In genomic region chr6:1611572-1612385, GRCh38 we compare ENCODE assay signal across 1 cellular context.
TF ChIP-seq lines count a peak whose summit lies in the region.

No MANE protein-coding gene starts in this region.

TF ChIP-seq in HepG2, 621 proteins besides CTCF, POLR2A, EP300 and RAD21 (continued from another document and continues in another):
- TF ChIP-seq, protein P1, sequence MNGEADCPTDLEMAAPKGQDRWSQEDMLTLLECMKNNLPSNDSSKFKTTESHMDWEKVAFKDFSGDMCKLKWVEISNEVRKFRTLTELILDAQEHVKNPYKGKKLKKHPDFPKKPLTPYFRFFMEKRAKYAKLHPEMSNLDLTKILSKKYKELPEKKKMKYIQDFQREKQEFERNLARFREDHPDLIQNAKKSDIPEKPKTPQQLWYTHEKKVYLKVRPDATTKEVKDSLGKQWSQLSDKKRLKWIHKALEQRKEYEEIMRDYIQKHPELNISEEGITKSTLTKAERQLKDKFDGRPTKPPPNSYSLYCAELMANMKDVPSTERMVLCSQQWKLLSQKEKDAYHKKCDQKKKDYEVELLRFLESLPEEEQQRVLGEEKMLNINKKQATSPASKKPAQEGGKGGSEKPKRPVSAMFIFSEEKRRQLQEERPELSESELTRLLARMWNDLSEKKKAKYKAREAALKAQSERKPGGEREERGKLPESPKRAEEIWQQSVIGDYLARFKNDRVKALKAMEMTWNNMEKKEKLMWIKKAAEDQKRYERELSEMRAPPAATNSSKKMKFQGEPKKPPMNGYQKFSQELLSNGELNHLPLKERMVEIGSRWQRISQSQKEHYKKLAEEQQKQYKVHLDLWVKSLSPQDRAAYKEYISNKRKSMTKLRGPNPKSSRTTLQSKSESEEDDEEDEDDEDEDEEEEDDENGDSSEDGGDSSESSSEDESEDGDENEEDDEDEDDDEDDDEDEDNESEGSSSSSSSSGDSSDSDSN (CRISPR knock-in tag; IDR thresholded peaks at IDR 0.05): peak; percentile 59
- TF ChIP-seq GRHL1 (CRISPR knock-in tag; conservative IDR thresholded peaks at IDR 0.05) (no peak), HNF1A (IDR thresholded peaks at IDR 0.05; ENCODE audit: low read depth) (no peak), HNF1A (CRISPR knock-in tag; IDR thresholded peaks at IDR 0.05; ENCODE audit: borderline replicate concordance) (no peak), ZNF792 (CRISPR knock-in tag; IDR thresholded peaks at IDR 0.05) (no peak), ZBTB49 (CRISPR knock-in tag; IDR thresholded peaks at IDR 0.05; ENCODE audit: borderline replicate concordance) (no peak), ZNF687 (CRISPR knock-in tag; IDR thresholded peaks at IDR 0.05) (peak; percentile 82), ZNF446 (CRISPR knock-in tag; IDR thresholded peaks at IDR 0.05) (no peak), ZFY (CRISPR knock-in tag; IDR thresholded peaks at IDR 0.05) (0 out of 2 replicates have a peak, but pooled peaks have one; percentile 57), TFAP4 (IDR thresholded peaks at IDR 0.05; ENCODE audit: borderline replicate concordance, low read depth) (no peak), ZNF652 (CRISPR knock-in tag; IDR thresholded peaks at IDR 0.05; ENCODE audit: borderline replicate concordance, low read depth) (no peak), ZBTB1 (CRISPR knock-in tag; IDR thresholded peaks at IDR 0.05; ENCODE audit: borderline replicate concordance) (no peak), ERF (CRISPR knock-in tag; IDR thresholded peaks at IDR 0.05) (no peak), HNF4A (CRISPR knock-in tag; IDR thresholded peaks at IDR 0.05) (no peak), TOPORS (CRISPR knock-in tag; IDR thresholded peaks at IDR 0.05) (no peak), HMGA1 (CRISPR knock-in tag; conservative IDR thresholded peaks at IDR 0.05) (no peak), TFDP2 (CRISPR knock-in tag; IDR thresholded peaks at IDR 0.05) (peak; percentile 35; the same call in 1 of the 2 replicates)
- TF ChIP-seq, protein P2, sequence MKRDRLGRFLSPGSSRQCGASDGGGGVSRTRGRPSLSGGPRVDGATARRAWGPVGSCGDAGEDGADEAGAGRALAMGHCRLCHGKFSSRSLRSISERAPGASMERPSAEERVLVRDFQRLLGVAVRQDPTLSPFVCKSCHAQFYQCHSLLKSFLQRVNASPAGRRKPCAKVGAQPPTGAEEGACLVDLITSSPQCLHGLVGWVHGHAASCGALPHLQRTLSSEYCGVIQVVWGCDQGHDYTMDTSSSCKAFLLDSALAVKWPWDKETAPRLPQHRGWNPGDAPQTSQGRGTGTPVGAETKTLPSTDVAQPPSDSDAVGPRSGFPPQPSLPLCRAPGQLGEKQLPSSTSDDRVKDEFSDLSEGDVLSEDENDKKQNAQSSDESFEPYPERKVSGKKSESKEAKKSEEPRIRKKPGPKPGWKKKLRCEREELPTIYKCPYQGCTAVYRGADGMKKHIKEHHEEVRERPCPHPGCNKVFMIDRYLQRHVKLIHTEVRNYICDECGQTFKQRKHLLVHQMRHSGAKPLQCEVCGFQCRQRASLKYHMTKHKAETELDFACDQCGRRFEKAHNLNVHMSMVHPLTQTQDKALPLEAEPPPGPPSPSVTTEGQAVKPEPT (CRISPR knock-in tag; IDR thresholded peaks at IDR 0.05; ENCODE audit: low read depth): no peak
- TF ChIP-seq, protein P3, sequence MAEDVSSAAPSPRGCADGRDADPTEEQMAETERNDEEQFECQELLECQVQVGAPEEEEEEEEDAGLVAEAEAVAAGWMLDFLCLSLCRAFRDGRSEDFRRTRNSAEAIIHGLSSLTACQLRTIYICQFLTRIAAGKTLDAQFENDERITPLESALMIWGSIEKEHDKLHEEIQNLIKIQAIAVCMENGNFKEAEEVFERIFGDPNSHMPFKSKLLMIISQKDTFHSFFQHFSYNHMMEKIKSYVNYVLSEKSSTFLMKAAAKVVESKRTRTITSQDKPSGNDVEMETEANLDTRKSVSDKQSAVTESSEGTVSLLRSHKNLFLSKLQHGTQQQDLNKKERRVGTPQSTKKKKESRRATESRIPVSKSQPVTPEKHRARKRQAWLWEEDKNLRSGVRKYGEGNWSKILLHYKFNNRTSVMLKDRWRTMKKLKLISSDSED (CRISPR knock-in tag; IDR thresholded peaks at IDR 0.05): 0 out of 2 replicates have a peak, but pooled peaks have one; percentile 57
- TF ChIP-seq, protein P4, sequence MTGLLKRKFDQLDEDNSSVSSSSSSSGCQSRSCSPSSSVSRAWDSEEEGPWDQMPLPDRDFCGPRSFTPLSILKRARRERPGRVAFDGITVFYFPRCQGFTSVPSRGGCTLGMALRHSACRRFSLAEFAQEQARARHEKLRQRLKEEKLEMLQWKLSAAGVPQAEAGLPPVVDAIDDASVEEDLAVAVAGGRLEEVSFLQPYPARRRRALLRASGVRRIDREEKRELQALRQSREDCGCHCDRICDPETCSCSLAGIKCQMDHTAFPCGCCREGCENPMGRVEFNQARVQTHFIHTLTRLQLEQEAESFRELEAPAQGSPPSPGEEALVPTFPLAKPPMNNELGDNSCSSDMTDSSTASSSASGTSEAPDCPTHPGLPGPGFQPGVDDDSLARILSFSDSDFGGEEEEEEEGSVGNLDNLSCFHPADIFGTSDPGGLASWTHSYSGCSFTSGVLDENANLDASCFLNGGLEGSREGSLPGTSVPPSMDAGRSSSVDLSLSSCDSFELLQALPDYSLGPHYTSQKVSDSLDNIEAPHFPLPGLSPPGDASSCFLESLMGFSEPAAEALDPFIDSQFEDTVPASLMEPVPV (CRISPR knock-in tag; IDR thresholded peaks at IDR 0.05): no peak
- TF ChIP-seq, protein P5, sequence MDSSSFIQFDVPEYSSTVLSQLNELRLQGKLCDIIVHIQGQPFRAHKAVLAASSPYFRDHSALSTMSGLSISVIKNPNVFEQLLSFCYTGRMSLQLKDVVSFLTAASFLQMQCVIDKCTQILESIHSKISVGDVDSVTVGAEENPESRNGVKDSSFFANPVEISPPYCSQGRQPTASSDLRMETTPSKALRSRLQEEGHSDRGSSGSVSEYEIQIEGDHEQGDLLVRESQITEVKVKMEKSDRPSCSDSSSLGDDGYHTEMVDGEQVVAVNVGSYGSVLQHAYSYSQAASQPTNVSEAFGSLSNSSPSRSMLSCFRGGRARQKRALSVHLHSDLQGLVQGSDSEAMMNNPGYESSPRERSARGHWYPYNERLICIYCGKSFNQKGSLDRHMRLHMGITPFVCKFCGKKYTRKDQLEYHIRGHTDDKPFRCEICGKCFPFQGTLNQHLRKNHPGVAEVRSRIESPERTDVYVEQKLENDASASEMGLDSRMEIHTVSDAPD (CRISPR knock-in tag; IDR thresholded peaks at IDR 0.05): no peak
- TF ChIP-seq, protein P6, sequence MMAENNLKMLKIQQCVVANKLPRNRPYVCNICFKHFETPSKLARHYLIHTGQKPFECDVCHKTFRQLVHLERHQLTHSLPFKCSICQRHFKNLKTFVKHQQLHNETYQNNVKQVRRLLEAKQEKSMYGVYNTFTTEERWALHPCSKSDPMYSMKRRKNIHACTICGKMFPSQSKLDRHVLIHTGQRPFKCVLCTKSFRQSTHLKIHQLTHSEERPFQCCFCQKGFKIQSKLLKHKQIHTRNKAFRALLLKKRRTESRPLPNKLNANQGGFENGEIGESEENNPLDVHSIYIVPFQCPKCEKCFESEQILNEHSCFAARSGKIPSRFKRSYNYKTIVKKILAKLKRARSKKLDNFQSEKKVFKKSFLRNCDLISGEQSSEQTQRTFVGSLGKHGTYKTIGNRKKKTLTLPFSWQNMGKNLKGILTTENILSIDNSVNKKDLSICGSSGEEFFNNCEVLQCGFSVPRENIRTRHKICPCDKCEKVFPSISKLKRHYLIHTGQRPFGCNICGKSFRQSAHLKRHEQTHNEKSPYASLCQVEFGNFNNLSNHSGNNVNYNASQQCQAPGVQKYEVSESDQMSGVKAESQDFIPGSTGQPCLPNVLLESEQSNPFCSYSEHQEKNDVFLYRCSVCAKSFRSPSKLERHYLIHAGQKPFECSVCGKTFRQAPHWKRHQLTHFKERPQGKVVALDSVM (CRISPR knock-in tag; IDR thresholded peaks at IDR 0.05): peak; percentile 90
